Comparison of ENCODE assay signal across 17 cellular contexts in the genomic region with DNA sequence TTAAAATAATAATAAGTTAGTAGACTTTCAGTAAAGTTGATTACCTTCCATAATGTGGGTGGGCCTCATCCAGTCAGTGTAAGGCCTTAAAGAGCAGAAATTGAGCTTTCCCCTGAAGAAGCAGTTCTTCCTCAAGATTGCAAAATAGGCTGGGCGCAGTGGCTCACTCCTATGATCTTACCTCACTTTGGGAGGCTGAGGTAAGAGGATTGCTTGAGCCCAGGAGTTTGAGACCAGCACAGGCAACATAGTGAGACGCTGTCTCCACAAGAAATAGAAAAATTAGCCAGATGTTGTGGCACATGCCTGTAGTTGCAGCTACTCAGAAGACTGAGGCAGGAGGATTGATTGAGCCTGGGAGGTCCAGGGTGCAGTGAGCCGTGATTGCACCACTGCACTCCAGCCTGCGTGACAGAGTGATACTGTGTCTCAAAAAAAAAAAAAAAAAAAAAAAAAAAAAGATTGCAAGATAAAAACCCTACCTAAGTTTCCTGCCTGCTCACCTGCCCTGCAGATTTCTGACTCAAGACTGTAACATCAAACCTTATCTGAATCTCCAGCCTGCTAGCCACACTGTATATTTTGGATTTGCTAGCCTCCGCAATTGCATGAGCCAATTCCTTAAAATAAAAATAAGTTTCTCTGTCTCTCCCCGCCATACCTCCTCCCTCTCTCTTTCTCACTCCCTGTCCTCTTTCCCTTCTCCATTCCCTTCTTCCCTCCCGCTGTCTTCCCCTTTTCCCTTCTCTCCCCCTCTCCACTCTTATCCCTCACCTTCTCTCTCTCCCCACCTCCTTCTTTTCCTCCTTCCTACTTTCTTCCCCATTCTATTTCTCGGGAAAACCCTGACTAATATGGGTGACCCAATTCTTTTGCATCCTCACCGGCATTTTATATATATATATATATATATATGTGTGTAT. TPM values are rescaled to one million over a fixed set of nuclear protein-coding genes. Genes with fewer than 3 reads are reported as not detected.
A peak's percentile ranks its signal among the peaks of the same experiment; 100 is the strongest.
DNase-seq lines count a peak whose midpoint lies in the region; ATAC-seq and TF ChIP-seq lines count a peak whose summit lies in the region.
"Had no signal": no experiment of that assay in that cellular context is flagged by ENCODE, and none has a peak within 500 bp of the region (broad histone marks: within the 10 kb centered on the region; RNA-seq: fewer than 3 reads in every experiment).

No MANE protein-coding gene starts in this region.

- H3K4me1 ChIP-seq in psoas muscle, result peaks cover 10% of the 10 kb centered on the region

- WGBS in psoas muscle, 3 donors, result 87 to 92% (median 90%) methylated on average over 9 of the region's 9 CpGs

- H3K4me3 ChIP-seq in psoas muscle, result no peak overlapping the region
- H3K4me3 ChIP-seq: BLaER1 treated with 17β-estradiol and CSF1 and Interleukin-3, amounts not matched to agents 10 nM and 100 nM had no signal

- TF ChIP-seq CTCF in psoas muscle (IDR thresholded peaks at IDR 0.05), result no peak

- ATAC-seq in stimulated activated memory B cell treated with anti-CD40 and anti-IgM and Interleukin-4, amounts not matched to agents 10 μg/mL and 1 μg/mL and 100 μg/mL, for 72 hours, result no peak
- ATAC-seq in psoas muscle, result no peak
- no peak for ATAC-seq in HG03520 (IDR thresholded peaks at IDR 0.05; ENCODE audit: unreplicated experiment)
- ATAC-seq: Panc1 had no signal

- H3K27ac ChIP-seq in psoas muscle, result no peak overlapping the region
- H3K27ac ChIP-seq: BLaER1 treated with 17β-estradiol and CSF1 and Interleukin-3, amounts not matched to agents 10 nM and 100 nM had no signal

- H3K27ac Mint-ChIP-seq in dendritic cell treated with granulocyte-macrophage colony-stimulating factor and Interleukin-4, amounts not matched to agents 40 ng/mL and 50 ng/mL, for 4 days, result peak overlapping the region; percentile 37
- H3K27ac Mint-ChIP-seq in stimulated activated memory B cell treated with anti-CD40 and anti-IgM and Interleukin-4, amounts not matched to agents 10 μg/mL and 1 μg/mL and 100 μg/mL, for 72 hours, result peak overlapping the region; percentile 40

- no peaks in the 10 kb centered on the region for H3K27me3 Mint-ChIP-seq in dendritic cell treated with granulocyte-macrophage colony-stimulating factor and Interleukin-4, amounts not matched to agents 40 ng/mL and 50 ng/mL, for 4 days
- no peaks in the 10 kb centered on the region for H3K27me3 Mint-ChIP-seq in stimulated activated memory B cell treated with anti-CD40 and anti-IgM and Interleukin-4, amounts not matched to agents 10 μg/mL and 1 μg/mL and 100 μg/mL, for 72 hours

- H3K4me3 Mint-ChIP-seq in dendritic cell treated with granulocyte-macrophage colony-stimulating factor and Interleukin-4, amounts not matched to agents 40 ng/mL and 50 ng/mL, for 4 days, result no peak overlapping the region
- H3K4me3 Mint-ChIP-seq in stimulated activated memory B cell treated with anti-CD40 and anti-IgM and Interleukin-4, amounts not matched to agents 10 μg/mL and 1 μg/mL and 100 μg/mL, for 72 hours, result no peak overlapping the region

- DNase-seq in SIG-M5 treated with dmso at 0.1 percent for 504 hours (lab: John Stamatoyannopoulos, UW; ENCODE audit: unreplicated experiment) (peak; percentile 22), SIG-M5 (lab: John Stamatoyannopoulos, UW) (no peak), MV-4-11 (lab: John Stamatoyannopoulos, UW) (peak; percentile 30), C1 segment of cervical spinal cord (lab: John Stamatoyannopoulos, UW) (no peak), psoas muscle (no peak)
- DNase-seq: 8988T; COR-L47; GOT3; NCI-H1048; NCI-H1694; NK-92 treated with Interleukin-12 subunit alpha and Interleukin-12 subunit beta, amount 100 ng/mL, for 24 hours; Right ventricle myocardium superior had no signal

- H3K9me3 Mint-ChIP-seq in dendritic cell treated with granulocyte-macrophage colony-stimulating factor and Interleukin-4, amounts not matched to agents 40 ng/mL and 50 ng/mL, for 4 days, result no peaks in the 10 kb centered on the region
- H3K9me3 Mint-ChIP-seq in stimulated activated memory B cell treated with anti-CD40 and anti-IgM and Interleukin-4, amounts not matched to agents 10 μg/mL and 1 μg/mL and 100 μg/mL, for 72 hours, result no peaks in the 10 kb centered on the region

- H3K36me3 Mint-ChIP-seq in dendritic cell treated with granulocyte-macrophage colony-stimulating factor and Interleukin-4, amounts not matched to agents 40 ng/mL and 50 ng/mL, for 4 days (ENCODE audit: low read depth), result peaks cover 60% of the 10 kb centered on the region
- H3K36me3 Mint-ChIP-seq in stimulated activated memory B cell treated with anti-CD40 and anti-IgM and Interleukin-4, amounts not matched to agents 10 μg/mL and 1 μg/mL and 100 μg/mL, for 72 hours, result peaks cover 70% of the 10 kb centered on the region

- no peaks in the 10 kb centered on the region for H3K9me3 ChIP-seq in psoas muscle
- H3K9me3 ChIP-seq: BLaER1 treated with 17β-estradiol and CSF1 and Interleukin-3, amounts not matched to agents 10 nM and 100 nM had no signal

- intact Hi-C loops in dendritic cell treated with granulocyte-macrophage colony-stimulating factor and Interleukin-4, amounts not matched to agents 40 ng/mL and 50 ng/mL, for 4 days (cut with micrococcal nuclease), result no loop called here
- intact Hi-C loops in psoas muscle (cut with DNase I), result no loop called here

- H3K4me1 Mint-ChIP-seq in dendritic cell treated with granulocyte-macrophage colony-stimulating factor and Interleukin-4, amounts not matched to agents 40 ng/mL and 50 ng/mL, for 4 days (ENCODE audit: low read depth), result peaks cover 56% of the 10 kb centered on the region
- peaks cover 55% of the 10 kb centered on the region for H3K4me1 Mint-ChIP-seq in stimulated activated memory B cell treated with anti-CD40 and anti-IgM and Interleukin-4, amounts not matched to agents 10 μg/mL and 1 μg/mL and 100 μg/mL, for 72 hours

- peaks cover 0 to 22% of the 10 kb centered on the region in 2 donors for H3K36me3 ChIP-seq in psoas muscle (ENCODE audit: insufficient read depth in 1 of 2, low read depth in 1 of 2)

- H3K27me3 ChIP-seq in psoas muscle (ENCODE audit: insufficient read depth in 3 of 3, low read length in 2 of 3), result no peaks in the 10 kb centered on the region
- H3K27me3 ChIP-seq: BLaER1 treated with 17β-estradiol and CSF1 and Interleukin-3, amounts not matched to agents 10 nM and 100 nM had no signal

RNA-seq across cellular contexts. Expression of a gene that starts 16.9 kb away (rescaled TPM):
- 10 to 100 TPM; 44.2 to 68.7 (median 53.8) TPM for total RNA-seq in psoas muscle
- polyA plus RNA-seq in psoas muscle, result 100 to 1,000 TPM; 129 to 170 (median 162) TPM

RNA-seq across cellular contexts. Expression of a gene that starts 17.1 kb away (rescaled TPM):
- 1 to 10 TPM; 3.5 to 5.9 (median 4.4) TPM for total RNA-seq in psoas muscle
- polyA plus RNA-seq in psoas muscle, result 10 to 100 TPM in 2 of 3 donors, 1 to 10 TPM in 1; 7.7 to 15.5 (median 11.7) TPM

Comparison
In these comparisons a context has a peak if more than half of its experiments do, and no peak if none do; other contexts are left out.
1. DNase-seq: peak in SIG-M5 treated with dmso at 0.1 percent for 504 hours (single experiment) and MV-4-11 (single experiment); none in SIG-M5 (single experiment), C1 segment of cervical spinal cord (0 of 14) and psoas muscle (0 of 2).